In genomic region chr3:57309769-57310168, GRCh38 we compare ENCODE assay signal across 37 cellular contexts. TPM values are rescaled to one million over a fixed set of nuclear protein-coding genes. Genes with fewer than 3 reads are reported as not detected.
"Had no signal": no experiment of that assay in that cellular context is flagged by ENCODE, and none has a peak within 500 bp of the region (broad histone marks: within the 10 kb centered on the region; RNA-seq: fewer than 3 reads in every experiment).

No MANE protein-coding gene starts in this region.

- H3K27me3 ChIP-seq: adrenal gland, body of pancreas, brain microvascular endothelial cell, breast epithelium had no signal

- H3K4me1 Mint-ChIP-seq: activated B cell treated with CpG ODN at 0.5 μM for 24 hours; activated CD4-positive, alpha-beta T cell treated with anti-CD3 and anti-CD28 coated beads, Interleukin-2, amount 10 ng/mL, durations not matched to agents 24 days and 14 days; activated naive CD8-positive, alpha-beta T cell treated with anti-CD3 and anti-CD28 coated beads for 36 hours; activated T-helper 17 cell treated with anti-CD3 and anti-CD28 coated beads, Interleukin-2, amount 50 U/mL, for 72 hours had no signal

- H3K4me3 Mint-ChIP-seq: activated B cell treated with CpG ODN at 0.5 μM for 24 hours; activated CD4-positive, alpha-beta memory T cell treated with anti-CD3 and anti-CD28 coated beads for 36 hours; activated CD4-positive, alpha-beta T cell treated with anti-CD3 and anti-CD28 coated beads, Interleukin-2, amount 10 ng/mL, durations not matched to agents 24 days and 14 days; activated CD8-positive, alpha-beta T cell treated with anti-CD3 and anti-CD28 coated beads for 36 hours; activated naive CD4-positive, alpha-beta T cell treated with anti-CD3 and anti-CD28 coated beads for 36 hours; activated naive CD8-positive, alpha-beta T cell treated with anti-CD3 and anti-CD28 coated beads for 36 hours; activated T-cell treated with anti-CD3 and anti-CD28 coated beads, Interleukin-2, amount 50 U/mL, for 4 hours; activated T-cell treated with anti-CD3 and anti-CD28 coated beads, Interleukin-2, amount 50 U/mL, for 72 hours; activated T-helper 1 cell treated with anti-CD3 and anti-CD28 coated beads, Interleukin-12 subunit alpha, Interleukin-12 subunit beta, Interleukin-2, Interleukin-4 antibody, amounts not matched to agents 30 ng/mL and 10 ng/mL and 1 ng/mL, durations not matched to agents 14 hours and 24 hours and 36 hours; activated T-helper 17 cell treated with anti-CD3 and anti-CD28 coated beads, Interleukin-2, amount 50 U/mL, for 72 hours; T-helper 1 cell treated with Interleukin-12 subunit alpha and Interleukin-12 subunit beta and Interleukin-4 antibody, amounts not matched to agents 30 μg/mL and 1 μg/mL, for 36 hours; T-helper 2 cell treated with Interferon-gamma antibody and Interleukin-4, amounts not matched to agents 5 μg/mL and 100 μg/mL, for 36 hours had no signal

- H3K27ac Mint-ChIP-seq: activated B cell treated with CpG ODN at 0.5 μM for 24 hours; activated CD4-positive, alpha-beta memory T cell treated with anti-CD3 and anti-CD28 coated beads for 36 hours; activated CD4-positive, alpha-beta T cell treated with anti-CD3 and anti-CD28 coated beads, Interleukin-2, amount 10 ng/mL, durations not matched to agents 24 days and 14 days; activated CD8-positive, alpha-beta T cell treated with anti-CD3 and anti-CD28 coated beads for 36 hours; activated naive CD4-positive, alpha-beta T cell treated with anti-CD3 and anti-CD28 coated beads for 36 hours; activated naive CD4-positive, alpha-beta T cell treated with anti-CD3 and anti-CD28 coated beads, Interleukin-2, amount 50 U/mL, for 72 hours; activated naive CD8-positive, alpha-beta T cell treated with anti-CD3 and anti-CD28 coated beads for 36 hours; activated T-cell treated with anti-CD3 and anti-CD28 coated beads, Interleukin-2, amount 50 U/mL, for 72 hours; activated T-helper 1 cell treated with anti-CD3 and anti-CD28 coated beads, Interleukin-12 subunit alpha, Interleukin-12 subunit beta, Interleukin-2, Interleukin-4 antibody, amounts not matched to agents 30 ng/mL and 10 ng/mL and 1 ng/mL, durations not matched to agents 14 hours and 24 hours and 36 hours; activated T-helper 17 cell treated with anti-CD3 and anti-CD28 coated beads, Interleukin-2, amount 50 U/mL, for 72 hours; T-helper 1 cell treated with Interleukin-12 subunit alpha and Interleukin-12 subunit beta and Interleukin-4 antibody, amounts not matched to agents 30 μg/mL and 1 μg/mL, for 36 hours; T-helper 2 cell treated with Interferon-gamma antibody and Interleukin-4, amounts not matched to agents 5 μg/mL and 100 μg/mL, for 36 hours had no signal

- DNase-seq: activated B cell treated with CpG ODN at 0.5 μM for 24 hours; activated CD4-positive, alpha-beta memory T cell treated with anti-CD3 and anti-CD28 coated beads for 36 hours; activated CD4-positive, alpha-beta T cell treated with anti-CD3 and anti-CD28 coated beads for 4 hours; activated CD4-positive, alpha-beta T cell treated with anti-CD3 and anti-CD28 coated beads, Interleukin-2, amount 10 ng/mL, durations not matched to agents 24 days and 14 days; activated CD4-positive, alpha-beta T cell treated with anti-CD3 and anti-CD28 coated beads, Interleukin-2, amount 50 U/mL, for 1 hour; activated CD4-positive, alpha-beta T cell treated with anti-CD3 and anti-CD28 coated beads, Interleukin-2, amount 50 U/mL, for 4 hours; activated CD4-positive, CD25-positive, alpha-beta regulatory T cell treated with anti-CD3 and anti-CD28 coated beads, Interleukin-2, amount 50 U/mL, for 72 hours; activated CD8-positive, alpha-beta memory T cell treated with anti-CD3 and anti-CD28 coated beads, Interleukin-2, amount 50 U/mL, for 4 hours; activated CD8-positive, alpha-beta T cell treated with anti-CD3 and anti-CD28 coated beads for 36 hours; activated effector memory CD4-positive, alpha-beta T cell treated with anti-CD3 and anti-CD28 coated beads, Interleukin-2, amount 50 U/mL, for 16 hours; activated gamma-delta T cell treated with Interleukin-2 at 50 U/mL for 16 hours; activated naive CD4-positive, alpha-beta T cell; activated naive CD4-positive, alpha-beta T cell treated with anti-CD3 and anti-CD28 coated beads for 36 hours; activated naive CD4-positive, alpha-beta T cell treated with anti-CD3 and anti-CD28 coated beads, Interleukin-2, amount 50 U/mL, for 16 hours; activated naive CD8-positive, alpha-beta T cell treated with anti-CD3 and anti-CD28 coated beads for 36 hours; activated T-cell treated with anti-CD3 and anti-CD28 coated beads for 4 hours; activated T-cell treated with anti-CD3 and anti-CD28 coated beads, Interleukin-2, amount 50 U/mL, for 1 hour; activated T-cell treated with anti-CD3 and anti-CD28 coated beads, Interleukin-2, amount 50 U/mL, for 4 hours; activated T-cell treated with anti-CD3 and anti-CD28 coated beads, Interleukin-2, amount 50 U/mL, for 72 hours; adrenal gland; amniotic stem cell; aorta; body of pancreas; brain microvascular endothelial cell; central memory CD4-positive, alpha-beta T cell; SW 1271; T-helper 1 cell; T-helper 2 cell; T-helper 9 cell had no signal

- H3K27ac ChIP-seq: adrenal gland, body of pancreas, brain microvascular endothelial cell, breast epithelium had no signal

- H3K27me3 Mint-ChIP-seq: activated CD8-positive, alpha-beta T cell treated with anti-CD3 and anti-CD28 coated beads for 36 hours; activated naive CD8-positive, alpha-beta T cell treated with anti-CD3 and anti-CD28 coated beads for 36 hours had no signal

- H3K4me3 ChIP-seq: adrenal gland, body of pancreas, breast epithelium had no signal

- H3K36me3 ChIP-seq: adrenal gland, brain microvascular endothelial cell, breast epithelium had no signal

- H3K36me3 Mint-ChIP-seq: activated CD4-positive, alpha-beta memory T cell treated with anti-CD3 and anti-CD28 coated beads for 36 hours; activated naive CD4-positive, alpha-beta T cell treated with anti-CD3 and anti-CD28 coated beads, Interleukin-2, amount 50 U/mL, for 72 hours; activated naive CD8-positive, alpha-beta T cell treated with anti-CD3 and anti-CD28 coated beads for 36 hours had no signal

- H3K9me3 Mint-ChIP-seq: activated B cell treated with CpG ODN at 0.5 μM for 24 hours; activated CD4-positive, alpha-beta memory T cell treated with anti-CD3 and anti-CD28 coated beads for 36 hours; activated CD4-positive, alpha-beta T cell treated with anti-CD3 and anti-CD28 coated beads, Interleukin-2, amount 10 ng/mL, durations not matched to agents 24 days and 14 days; activated CD8-positive, alpha-beta T cell treated with anti-CD3 and anti-CD28 coated beads for 36 hours; activated naive CD4-positive, alpha-beta T cell treated with anti-CD3 and anti-CD28 coated beads for 36 hours; activated naive CD4-positive, alpha-beta T cell treated with anti-CD3 and anti-CD28 coated beads, Interleukin-2, amount 50 U/mL, for 72 hours; activated naive CD8-positive, alpha-beta T cell treated with anti-CD3 and anti-CD28 coated beads for 36 hours; activated T-cell treated with anti-CD3 and anti-CD28 coated beads, Interleukin-2, amount 50 U/mL, for 4 hours; activated T-cell treated with anti-CD3 and anti-CD28 coated beads, Interleukin-2, amount 50 U/mL, for 72 hours; activated T-helper 1 cell treated with anti-CD3 and anti-CD28 coated beads, Interleukin-12 subunit alpha, Interleukin-12 subunit beta, Interleukin-2, Interleukin-4 antibody, amounts not matched to agents 30 ng/mL and 10 ng/mL and 1 ng/mL, durations not matched to agents 14 hours and 24 hours and 36 hours; activated T-helper 17 cell treated with anti-CD3 and anti-CD28 coated beads, Interleukin-2, amount 50 U/mL, for 72 hours; T-helper 1 cell treated with Interleukin-12 subunit alpha and Interleukin-12 subunit beta and Interleukin-4 antibody, amounts not matched to agents 30 μg/mL and 1 μg/mL, for 36 hours; T-helper 2 cell treated with Interferon-gamma antibody and Interleukin-4, amounts not matched to agents 5 μg/mL and 100 μg/mL, for 36 hours had no signal

- H3K4me1 ChIP-seq: adrenal gland, body of pancreas, breast epithelium had no signal

- H3K9me3 ChIP-seq: adrenal gland, breast epithelium had no signal

- ATAC-seq: activated CD8-positive, alpha-beta T cell treated with anti-CD3 and anti-CD28 coated beads for 36 hours; activated naive CD4-positive, alpha-beta T cell treated with anti-CD3 and anti-CD28 coated beads, Interleukin-2, amount 50 U/mL, for 72 hours; activated T-cell treated with anti-CD3 and anti-CD28 coated beads, Interleukin-2, amount 50 U/mL, for 4 hours; activated T-cell treated with anti-CD3 and anti-CD28 coated beads, Interleukin-2, amount 50 U/mL, for 72 hours; activated T-helper 17 cell treated with anti-CD3 and anti-CD28 coated beads, Interleukin-2, amount 50 U/mL, for 72 hours; body of pancreas had no signal

RNA-seq across cellular contexts. Expression of gene ASB14, which starts 17.3 kb away (rescaled TPM):
- total RNA-seq: activated B cell treated with CpG ODN at 0.5 μM for 24 hours; activated CD4-positive, alpha-beta memory T cell treated with anti-CD3 and anti-CD28 coated beads for 36 hours; activated CD4-positive, alpha-beta T cell treated with anti-CD3 and anti-CD28 coated beads, Interleukin-2, amount 10 ng/mL, durations not matched to agents 24 days and 14 days; activated CD8-positive, alpha-beta memory T cell treated with anti-CD3 and anti-CD28 coated beads for 36 hours; activated CD8-positive, alpha-beta T cell treated with anti-CD3 and anti-CD28 coated beads for 36 hours; activated naive CD4-positive, alpha-beta T cell treated with anti-CD3 and anti-CD28 coated beads for 36 hours; activated naive CD4-positive, alpha-beta T cell treated with anti-CD3 and anti-CD28 coated beads, Interleukin-2, amount 50 U/mL, for 72 hours; activated naive CD8-positive, alpha-beta T cell treated with anti-CD3 and anti-CD28 coated beads for 36 hours; activated T-cell treated with anti-CD3 and anti-CD28 coated beads, Interleukin-2, amount 50 U/mL, for 4 hours; activated T-cell treated with anti-CD3 and anti-CD28 coated beads, Interleukin-2, amount 50 U/mL, for 72 hours; activated T-helper 1 cell treated with anti-CD3 and anti-CD28 coated beads, Interleukin-12 subunit alpha, Interleukin-12 subunit beta, Interleukin-2, Interleukin-4 antibody, amounts not matched to agents 30 ng/mL and 10 ng/mL and 1 ng/mL, durations not matched to agents 14 hours and 24 hours and 36 hours; activated T-helper 17 cell treated with anti-CD3 and anti-CD28 coated beads, Interleukin-2, amount 50 U/mL, for 72 hours; aorta; astrocyte; body of pancreas; breast epithelium had no signal
- polyA plus RNA-seq: adrenal gland had no signal
